In genomic region chr20:23452776-23453175, GRCh38 we compare ENCODE assay signal across 2 cellular contexts.
TF ChIP-seq lines count a peak whose summit lies in the region.

A gene with protein sequence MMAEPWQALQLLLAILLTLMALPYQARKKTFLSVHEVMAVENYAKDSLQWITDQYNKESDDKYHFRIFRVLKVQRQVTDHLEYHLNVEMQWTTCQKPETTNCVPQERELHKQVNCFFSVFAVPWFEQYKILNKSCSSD (minus strand): TSS chr20:23452876. CDS start chr20:23452811, 65 bp downstream.

TF ChIP-seq in GM23338, 12 proteins besides CTCF, POLR2A, EP300 and RAD21:
- TF ChIP-seq STAT1 (IDR thresholded peaks at IDR 0.05; ENCODE audit: unreplicated experiment) (no peak), ZNF114 (CRISPR knock-in tag; IDR thresholded peaks at IDR 0.05) (no peak), POLR2AphosphoS5 (IDR thresholded peaks at IDR 0.05; ENCODE audit: low read depth) (no peak), EZH2 (IDR thresholded peaks at IDR 0.05; ENCODE audit: low read depth, unreplicated experiment) (no peak), ZNF331 (CRISPR knock-in tag; IDR thresholded peaks at IDR 0.05; ENCODE audit: low read depth) (no peak), REST (IDR thresholded peaks at IDR 0.05; ENCODE audit: unreplicated experiment) (no peak), EZH2phosphoT487 (IDR thresholded peaks at IDR 0.05; ENCODE audit: unreplicated experiment) (no peak), JUNB (IDR thresholded peaks at IDR 0.05; ENCODE audit: unreplicated experiment) (no peak), CREB1 (CRISPR knock-in tag; IDR thresholded peaks at IDR 0.05; ENCODE audit: low read depth) (no peak), NANOG (IDR thresholded peaks at IDR 0.05; ENCODE audit: borderline replicate concordance) (no peak)
- TF ChIP-seq, protein P1, sequence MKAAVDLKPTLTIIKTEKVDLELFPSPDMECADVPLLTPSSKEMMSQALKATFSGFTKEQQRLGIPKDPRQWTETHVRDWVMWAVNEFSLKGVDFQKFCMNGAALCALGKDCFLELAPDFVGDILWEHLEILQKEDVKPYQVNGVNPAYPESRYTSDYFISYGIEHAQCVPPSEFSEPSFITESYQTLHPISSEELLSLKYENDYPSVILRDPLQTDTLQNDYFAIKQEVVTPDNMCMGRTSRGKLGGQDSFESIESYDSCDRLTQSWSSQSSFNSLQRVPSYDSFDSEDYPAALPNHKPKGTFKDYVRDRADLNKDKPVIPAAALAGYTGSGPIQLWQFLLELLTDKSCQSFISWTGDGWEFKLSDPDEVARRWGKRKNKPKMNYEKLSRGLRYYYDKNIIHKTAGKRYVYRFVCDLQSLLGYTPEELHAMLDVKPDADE (IDR thresholded peaks at IDR 0.05), result no peak
- TF ChIP-seq, protein P2, sequence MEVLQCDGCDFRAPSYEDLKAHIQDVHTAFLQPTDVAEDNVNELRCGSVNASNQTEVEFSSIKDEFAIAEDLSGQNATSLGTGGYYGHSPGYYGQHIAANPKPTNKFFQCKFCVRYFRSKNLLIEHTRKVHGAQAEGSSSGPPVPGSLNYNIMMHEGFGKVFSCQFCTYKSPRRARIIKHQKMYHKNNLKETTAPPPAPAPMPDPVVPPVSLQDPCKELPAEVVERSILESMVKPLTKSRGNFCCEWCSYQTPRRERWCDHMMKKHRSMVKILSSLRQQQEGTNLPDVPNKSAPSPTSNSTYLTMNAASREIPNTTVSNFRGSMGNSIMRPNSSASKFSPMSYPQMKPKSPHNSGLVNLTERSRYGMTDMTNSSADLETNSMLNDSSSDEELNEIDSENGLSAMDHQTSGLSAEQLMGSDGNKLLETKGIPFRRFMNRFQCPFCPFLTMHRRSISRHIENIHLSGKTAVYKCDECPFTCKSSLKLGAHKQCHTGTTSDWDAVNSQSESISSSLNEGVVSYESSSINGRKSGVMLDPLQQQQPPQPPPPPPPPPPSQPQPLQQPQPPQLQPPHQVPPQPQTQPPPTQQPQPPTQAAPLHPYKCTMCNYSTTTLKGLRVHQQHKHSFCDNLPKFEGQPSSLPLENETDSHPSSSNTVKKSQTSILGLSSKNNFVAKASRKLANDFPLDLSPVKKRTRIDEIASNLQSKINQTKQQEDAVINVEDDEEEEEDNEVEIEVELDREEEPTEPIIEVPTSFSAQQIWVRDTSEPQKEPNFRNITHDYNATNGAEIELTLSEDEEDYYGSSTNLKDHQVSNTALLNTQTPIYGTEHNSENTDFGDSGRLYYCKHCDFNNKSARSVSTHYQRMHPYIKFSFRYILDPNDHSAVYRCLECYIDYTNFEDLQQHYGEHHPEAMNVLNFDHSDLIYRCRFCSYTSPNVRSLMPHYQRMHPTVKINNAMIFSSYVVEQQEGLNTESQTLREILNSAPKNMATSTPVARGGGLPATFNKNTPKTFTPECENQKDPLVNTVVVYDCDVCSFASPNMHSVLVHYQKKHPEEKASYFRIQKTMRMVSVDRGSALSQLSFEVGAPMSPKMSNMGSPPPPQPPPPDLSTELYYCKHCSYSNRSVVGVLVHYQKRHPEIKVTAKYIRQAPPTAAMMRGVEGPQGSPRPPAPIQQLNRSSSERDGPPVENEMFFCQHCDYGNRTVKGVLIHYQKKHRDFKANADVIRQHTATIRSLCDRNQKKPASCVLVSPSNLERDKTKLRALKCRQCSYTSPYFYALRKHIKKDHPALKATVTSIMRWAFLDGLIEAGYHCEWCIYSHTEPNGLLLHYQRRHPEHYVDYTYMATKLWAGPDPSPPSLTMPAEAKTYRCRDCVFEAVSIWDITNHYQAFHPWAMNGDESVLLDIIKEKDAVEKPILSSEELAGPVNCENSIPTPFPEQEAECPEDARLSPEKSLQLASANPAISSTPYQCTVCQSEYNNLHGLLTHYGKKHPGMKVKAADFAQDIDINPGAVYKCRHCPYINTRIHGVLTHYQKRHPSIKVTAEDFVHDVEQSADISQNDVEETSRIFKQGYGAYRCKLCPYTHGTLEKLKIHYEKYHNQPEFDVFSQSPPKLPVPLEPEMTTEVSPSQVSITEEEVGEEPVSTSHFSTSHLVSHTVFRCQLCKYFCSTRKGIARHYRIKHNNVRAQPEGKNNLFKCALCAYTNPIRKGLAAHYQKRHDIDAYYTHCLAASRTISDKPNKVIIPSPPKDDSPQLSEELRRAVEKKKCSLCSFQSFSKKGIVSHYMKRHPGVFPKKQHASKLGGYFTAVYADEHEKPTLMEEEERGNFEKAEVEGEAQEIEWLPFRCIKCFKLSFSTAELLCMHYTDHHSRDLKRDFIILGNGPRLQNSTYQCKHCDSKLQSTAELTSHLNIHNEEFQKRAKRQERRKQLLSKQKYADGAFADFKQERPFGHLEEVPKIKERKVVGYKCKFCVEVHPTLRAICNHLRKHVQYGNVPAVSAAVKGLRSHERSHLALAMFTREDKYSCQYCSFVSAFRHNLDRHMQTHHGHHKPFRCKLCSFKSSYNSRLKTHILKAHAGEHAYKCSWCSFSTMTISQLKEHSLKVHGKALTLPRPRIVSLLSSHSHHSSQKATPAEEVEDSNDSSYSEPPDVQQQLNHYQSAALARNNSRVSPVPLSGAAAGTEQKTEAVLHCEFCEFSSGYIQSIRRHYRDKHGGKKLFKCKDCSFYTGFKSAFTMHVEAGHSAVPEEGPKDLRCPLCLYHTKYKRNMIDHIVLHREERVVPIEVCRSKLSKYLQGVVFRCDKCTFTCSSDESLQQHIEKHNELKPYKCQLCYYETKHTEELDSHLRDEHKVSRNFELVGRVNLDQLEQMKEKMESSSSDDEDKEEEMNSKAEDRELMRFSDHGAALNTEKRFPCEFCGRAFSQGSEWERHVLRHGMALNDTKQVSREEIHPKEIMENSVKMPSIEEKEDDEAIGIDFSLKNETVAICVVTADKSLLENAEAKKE (CRISPR knock-in tag; IDR thresholded peaks at IDR 0.05), result no peak

TF ChIP-seq in H1, 55 proteins besides CTCF, POLR2A, EP300 and RAD21:
- TF ChIP-seq USF2 (IDR thresholded peaks at IDR 0.05; ENCODE audit: low read length) (no peak), CHD7 (IDR thresholded peaks at IDR 0.05; ENCODE audit: insufficient replicate concordance, low read length) (no peak), KDM1A (IDR thresholded peaks at IDR 0.05; ENCODE audit: borderline replicate concordance, low read length) (no peak)
